In the genomic region with DNA sequence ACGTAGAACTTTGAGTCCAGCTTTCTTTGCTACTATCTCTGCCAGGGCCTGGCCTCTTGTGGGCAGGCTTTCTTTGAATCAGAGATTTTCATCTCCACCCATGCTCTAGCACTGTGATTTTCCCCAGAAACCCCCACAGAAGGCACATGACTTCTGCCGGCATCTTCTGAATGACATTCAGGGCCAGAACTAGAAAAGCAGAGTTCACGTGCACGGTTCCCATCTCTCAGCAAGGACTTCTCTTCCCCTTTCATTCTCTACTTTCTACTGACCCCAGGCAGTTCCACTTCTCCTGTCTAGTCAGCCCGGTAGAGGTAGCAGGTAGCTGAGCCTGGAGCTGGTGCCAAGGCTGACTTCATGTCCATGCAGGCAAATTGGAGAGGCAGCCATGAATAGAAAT, we compare ENCODE assay signal across 13 cellular contexts. TPM values are rescaled to one million over a fixed set of nuclear protein-coding genes. Genes with fewer than 3 reads are reported as not detected.
DNase-seq lines count a peak whose midpoint lies in the region; ATAC-seq and TF ChIP-seq lines count a peak whose summit lies in the region.
"Had no signal": no experiment of that assay in that cellular context is flagged by ENCODE, and none has a peak within 500 bp of the region (broad histone marks: within the 10 kb centered on the region; RNA-seq: fewer than 3 reads in every experiment).

No MANE protein-coding gene starts in this region.

- no peaks in the 10 kb centered on the region for H3K36me3 Mint-ChIP-seq in mesothelial cell of epicardium

- ATAC-seq in GM18520 (IDR thresholded peaks at IDR 0.05; ENCODE audit: unreplicated experiment) (peak; percentile 58), HG02852 (IDR thresholded peaks at IDR 0.05; ENCODE audit: unreplicated experiment) (peak; percentile 67)
- ATAC-seq: heart left ventricle; naive thymus-derived CD8-positive, alpha-beta T cell had no signal

- TF ChIP-seq CTCF in C4-2B (conservative IDR thresholded peaks at IDR 0.05): no peak
- TF ChIP-seq CTCF in mesothelial cell of epicardium (IDR thresholded peaks at IDR 0.05; ENCODE audit: unreplicated experiment): no peak

- peaks cover 16% of the 10 kb centered on the region for H3K4me1 Mint-ChIP-seq in mesothelial cell of epicardium

- H3K27ac Mint-ChIP-seq in mesothelial cell of epicardium: no peak overlapping the region

- H3K9me3 Mint-ChIP-seq in mesothelial cell of epicardium: peaks cover 5% of the 10 kb centered on the region
- H3K9me3 Mint-ChIP-seq: naive thymus-derived CD8-positive, alpha-beta T cell had no signal

- H3K27me3 Mint-ChIP-seq in mesothelial cell of epicardium (ENCODE audit: low read depth): peaks cover 3% of the 10 kb centered on the region
- H3K27me3 Mint-ChIP-seq: naive thymus-derived CD8-positive, alpha-beta T cell had no signal

- peak; percentile 47 to 51 for DNase-seq in activated T-cell treated with anti-CD3 and anti-CD28 coated beads, Interleukin-2, amount 50 U/mL, for 48 hours
- DNase-seq in T1000 (lab: John Stamatoyannopoulos, UW) (no peak), SIG-M5 (lab: John Stamatoyannopoulos, UW) (no peak), LoVo (ENCODE audit: low spot score) (no peak), mesothelial cell of epicardium (ENCODE audit: low spot score in 2 of 2, unreplicated experiment in 2 of 2) (no peak)
- DNase-seq: heart left ventricle; naive thymus-derived CD8-positive, alpha-beta T cell; NCI-H1694 treated with DMSO at 0.1 percent for 48 hours; SHP77 treated with DMSO at 0.1 percent for 48 hours had no signal

- peak overlapping the region; percentile 3; the same call in 1 of the 2 replicates for H3K27ac ChIP-seq in C4-2B

- H3K4me3 Mint-ChIP-seq in mesothelial cell of epicardium: no peak overlapping the region
- H3K4me3 Mint-ChIP-seq: naive thymus-derived CD8-positive, alpha-beta T cell had no signal

RNA-seq across cellular contexts. Expression of a gene that starts 26.9 kb away (rescaled TPM):
- 1.4 to 1.8 TPM (median 1.6 TPM) in 3 replicates for total RNA-seq in mesothelial cell of epicardium
- total RNA-seq: cerebellum had no signal

RNA-seq across cellular contexts. Expression of a gene that starts 29.3 kb away (rescaled TPM):
- 1.8 to 3.0 TPM (median 2.1 TPM) in 3 replicates for total RNA-seq in mesothelial cell of epicardium

Comparison
In these comparisons a context has a peak if more than half of its experiments do, and no peak if none do; other contexts are left out.
1. DNase-seq: peak in activated T-cell treated with anti-CD3 and anti-CD28 coated beads, Interleukin-2, amount 50 U/mL, for 48 hours (2 of 2); none in T1000 (single experiment), SIG-M5 (single experiment), LoVo (single experiment) and mesothelial cell of epicardium (0 of 2).